1 cellular context compared by ENCODE assay signal in genomic region chr2:102376052-102376591, GRCh38.
TF ChIP-seq lines count a peak whose summit lies in the region.

No MANE protein-coding gene starts in this region.

TF ChIP-seq in HepG2, 621 proteins besides CTCF, POLR2A, EP300 and RAD21:
- TF ChIP-seq CHD2 (IDR thresholded peaks at IDR 0.05; ENCODE audit: low read depth, low read length) (no peak), HIC2 (CRISPR knock-in tag; IDR thresholded peaks at IDR 0.05; ENCODE audit: low read depth) (no peak), ZSCAN9 (CRISPR knock-in tag; IDR thresholded peaks at IDR 0.05; ENCODE audit: borderline replicate concordance) (no peak), SALL2 (CRISPR knock-in tag; IDR thresholded peaks at IDR 0.05) (no peak), MNT (IDR thresholded peaks at IDR 0.05) (no peak), ZBTB38 (CRISPR knock-in tag; IDR thresholded peaks at IDR 0.05) (no peak)
